Comparison of ENCODE assay signal across 18 cellular contexts in genomic region chr1:1168451-1169411, GRCh38. TPM values are rescaled to one million over a fixed set of nuclear protein-coding genes. Genes with fewer than 3 reads are reported as not detected.
DNase-seq lines count a peak whose midpoint lies in the region; ATAC-seq and TF ChIP-seq lines count a peak whose summit lies in the region.
"Had no signal": no experiment of that assay in that cellular context is flagged by ENCODE, and none has a peak within 500 bp of the region (broad histone marks: within the 10 kb centered on the region; RNA-seq: fewer than 3 reads in every experiment).

No MANE protein-coding gene starts in this region.

- H3K36me3 ChIP-seq in GM06990 (ENCODE audit: control insufficient read depth, insufficient read depth, low read length) (no peaks in the 10 kb centered on the region), RWPE2 (ENCODE audit: low read depth) (peaks cover 9% of the 10 kb centered on the region; the same call in 1 of the 2 replicates), mucosa of descending colon (ENCODE audit: low read depth) (no peaks in the 10 kb centered on the region)

- no peaks in the 10 kb centered on the region; the same call in 1 of the 2 replicates for H3K27me3 ChIP-seq in GM06990 (replicated peaks; ENCODE audit: control insufficient read depth, insufficient read depth, low read length)
- H3K27me3 ChIP-seq in RWPE2 (ENCODE audit: insufficient read depth, poor library complexity, severe bottlenecking) = no peaks in the 10 kb centered on the region
- H3K27me3 ChIP-seq: testis had no signal

- H3K9me3 ChIP-seq in RWPE2 (ENCODE audit: severe bottlenecking) = no peaks in the 10 kb centered on the region
- H3K9me3 ChIP-seq in mucosa of descending colon = no peaks in the 10 kb centered on the region
- H3K9me3 ChIP-seq: testis had no signal

- H3K4me1 ChIP-seq in RWPE2 (ENCODE audit: insufficient read depth, poor library complexity, severe bottlenecking) (peaks cover 10% of the 10 kb centered on the region), mucosa of descending colon (ENCODE audit: low read depth) (peaks cover 6% of the 10 kb centered on the region)
- H3K4me1 ChIP-seq: testis had no signal

- H3K4me3 ChIP-seq in GM06990 (replicated peaks; ENCODE audit: low read depth, low read length) (no peak overlapping the region), RWPE2 (ENCODE audit: severe bottlenecking) (no peak overlapping the region), mucosa of descending colon (no peak overlapping the region)
- H3K4me3 ChIP-seq: lung, testis had no signal

- no peak overlapping the region for H3K27ac ChIP-seq in RWPE2 (ENCODE audit: poor library complexity, severe bottlenecking)
- H3K27ac ChIP-seq: RWPE1, testis had no signal

- TF ChIP-seq CTCF in GM06990 (IDR thresholded peaks at IDR 0.05; ENCODE audit: insufficient read depth, low read length, poor library complexity, severe bottlenecking) (no peak), RWPE2 (IDR thresholded peaks at IDR 0.05; ENCODE audit: poor library complexity, severe bottlenecking) (no peak), mucosa of descending colon (IDR thresholded peaks at IDR 0.05) (no peak)

- in situ Hi-C loops in G401 (cut with HindIII; ENCODE audit: low sequenced_read_pairs) = no loop called here

- intact Hi-C loops in mucosa of descending colon (cut with DNase I, micrococcal nuclease) = no loop called here

- no peak for ATAC-seq in RWPE2 (ENCODE audit: low read depth)
- ATAC-seq in mucosa of descending colon = no peak
- ATAC-seq in HG03378 (IDR thresholded peaks at IDR 0.05; ENCODE audit: unreplicated experiment) = no peak
- ATAC-seq: naive thymus-derived CD4-positive, alpha-beta T cell had no signal

- DNase-seq in GM06990 (ENCODE audit: extremely low read depth, insufficient read length) (peak; percentile 5), RWPE2 (ENCODE audit: low spot score) (peak; percentile 65), mucosa of descending colon (peak; percentile 21 to 56 (median 46)), kidney glomerular epithelial cell (lab: John Stamatoyannopoulos, UW) (no peak), G401 (ENCODE audit: low spot score) (no peak)
- DNase-seq: activated CD4-positive, alpha-beta T cell treated with anti-CD3 and anti-CD28 coated beads, Interleukin-2, amount 50 U/mL, for 4 hours; activated naive CD4-positive, alpha-beta T cell treated with anti-CD3 and anti-CD28 coated beads, Interleukin-2, amount 50 U/mL, for 16 hours; cortex of kidney; erythroblast; GDM1; naive thymus-derived CD4-positive, alpha-beta T cell; NCI-H1694; NCI-H226; testis had no signal

RNA-seq across cellular contexts. Expression of gene TTLL10, which starts 4.9 kb away (rescaled TPM):
- total RNA-seq in mucosa of descending colon = 1 to 10 TPM in 2 of 3 donors, under 1 TPM in 1; 0.32 to 4.4 (median 1.8) TPM
- total RNA-seq in G401 (2014; rRNA removed; shearing (Covaris generic)) = not detected in 2 replicates
- total RNA-seq: MCF 10A had no signal

RNA-seq across cellular contexts. Expression of gene TNFRSF18, which starts 37.7 kb away (rescaled TPM):
- 1 to 10 TPM; 1.6 to 2.2 (median 2.2) TPM for total RNA-seq in mucosa of descending colon
- 1.2 TPM in 1 of 2 replicates, not detected in the other for total RNA-seq in G401 (2014; rRNA removed; shearing (Covaris generic))
- total RNA-seq: MCF 10A, testis had no signal

RNA-seq across cellular contexts. Expression of gene TNFRSF4, which starts 45.2 kb away (rescaled TPM):
- total RNA-seq in mucosa of descending colon = 1 to 10 TPM in 1 of 3 donors, under 1 TPM in 2; 0.69 to 1.2 (median 0.80) TPM
- total RNA-seq in G401 (2014; rRNA removed; shearing (Covaris generic)) = not detected in 2 replicates
- total RNA-seq: MCF 10A had no signal

RNA-seq across cellular contexts. Expression of gene C1orf159, which starts 52.8 kb away (rescaled TPM):
- total RNA-seq in mucosa of descending colon = 10 to 100 TPM; 18.4 to 25.3 (median 24.0) TPM
- 11.9 and 17.1 TPM in 2 replicates for total RNA-seq in G401 (2014; rRNA removed; shearing (Covaris generic))

Comparison
In these comparisons a context has a peak if more than half of its experiments do, and no peak if none do; other contexts are left out.
1. DNase-seq: peak in GM06990 (single experiment), RWPE2 (single experiment) and mucosa of descending colon (3 of 3); none in kidney glomerular epithelial cell (single experiment) and G401 (single experiment).